30 cellular contexts compared by ENCODE assay signal in genomic region chr15:89695198-89695597, GRCh38. TPM values are rescaled to one million over a fixed set of nuclear protein-coding genes. Genes with fewer than 3 reads are reported as not detected.
"Had no signal": no experiment of that assay in that cellular context is flagged by ENCODE, and none has a peak within 500 bp of the region (broad histone marks: within the 10 kb centered on the region; RNA-seq: fewer than 3 reads in every experiment).

No MANE protein-coding gene starts in this region.

- H3K4me1 ChIP-seq: neural progenitor cell, psoas muscle, testis, upper lobe of right lung, uterus had no signal

- H3K79me2 ChIP-seq: parathyroid adenoma had no signal

- H3K4me3 ChIP-seq: neural progenitor cell, ovary, psoas muscle, skin epidermis, smooth muscle cell, spleen, suprapubic skin, testis, tibial artery, transverse colon, upper lobe of right lung, uterus had no signal

- H2AFZ ChIP-seq: neural progenitor cell, parathyroid adenoma had no signal

- ATAC-seq: natural killer cell; psoas muscle; right cardiac atrium; sciatic nerve; stimulated activated memory B cell treated with anti-CD40 and anti-IgM and Interleukin-4, amounts not matched to agents 10 μg/mL and 1 μg/mL and 100 μg/mL, for 72 hours; stimulated activated naive CD8-positive, alpha-beta T cell treated with anti-CD3 and anti-CD28 coated beads, Interleukin-15, amount 100 ng/mL, for 72 hours; stimulated activated naive CD8-positive, alpha-beta T cell treated with anti-CD3 and anti-CD28 coated beads, Interleukin-15, Interleukin-2, amounts not matched to agents 100 U/mL and 50 U/mL, for 24 hours; upper lobe of right lung had no signal

- H3K9ac ChIP-seq: neural progenitor cell, parathyroid adenoma had no signal

- H3K36me3 ChIP-seq: neural progenitor cell, ovary, spleen, suprapubic skin, tibial artery, transverse colon, upper lobe of right lung, uterus had no signal

- H3K9me3 ChIP-seq: ovary, psoas muscle, spleen, suprapubic skin, testis, tibial artery, transverse colon, upper lobe of right lung, uterus had no signal

- H3K4me2 ChIP-seq: neural progenitor cell, smooth muscle cell had no signal

- DNase-seq: natural killer cell; occipital lobe; ovary; posterior cingulate gyrus; psoas muscle; right cardiac atrium; spleen; stimulated activated CD4-positive, alpha-beta T cell treated with anti-CD3 and anti-CD28 coated beads, Interleukin-12 subunit alpha, Interleukin-12 subunit beta, amount 100 ng/mL, for 4 hours; stimulated activated CD4-positive, alpha-beta T cell treated with anti-CD3 and anti-CD28 coated beads, Interleukin-1b, Interleukin-23, amount 100 ng/mL, for 48 hours; stimulated activated CD4-positive, alpha-beta T cell treated with anti-CD3 and anti-CD28 coated beads, Interleukin-4, amount 100 ng/mL, for 1 hour; stimulated activated CD4-positive, alpha-beta T cell treated with anti-CD3 and anti-CD28 coated beads, Interleukin-4, amount 100 ng/mL, for 4 hours; stimulated activated CD8-positive, alpha-beta memory T cell treated with anti-CD3 and anti-CD28 coated beads, Interleukin-4, amount 100 ng/mL, for 48 hours; stimulated activated naive CD4-positive, alpha-beta T cell; stimulated activated naive CD8-positive, alpha-beta T cell treated with anti-CD3 and anti-CD28 coated beads, Interleukin-15, amount 100 ng/mL, for 72 hours; stimulated activated naive CD8-positive, alpha-beta T cell treated with anti-CD3 and anti-CD28 coated beads, Interleukin-15, Interleukin-2, amounts not matched to agents 100 U/mL and 50 U/mL, for 24 hours; substantia nigra; testis; tibial artery; upper lobe of right lung; uterus had no signal

- H3K27me3 ChIP-seq: ovary, spleen, suprapubic skin, testis, transverse colon, upper lobe of right lung, uterus had no signal

- H3K27ac ChIP-seq: neural progenitor cell, ovary, parathyroid adenoma, psoas muscle, skin epidermis, spleen, suprapubic skin, testis, tibial artery, transverse colon, upper lobe of right lung, uterus had no signal

RNA-seq across cellular contexts. Expression of gene WDR93, which starts 4.6 kb away (rescaled TPM):
- total RNA-seq: psoas muscle, right cardiac atrium, sciatic nerve, smooth muscle cell, spleen, transverse colon, upper lobe of right lung, urinary bladder had no signal

RNA-seq across cellular contexts. Expression of gene PLIN1, which starts 16.0 kb away (rescaled TPM):
- polyA plus RNA-seq: neural cell had no signal

RNA-seq across cellular contexts. Expression of gene MESP1, which starts 55.9 kb away (rescaled TPM):
- total RNA-seq: smooth muscle cell, urinary bladder had no signal
